ENCODE assay signal across 8 cellular contexts in genomic region chr1:42766723-42767509, GRCh38. TPM values are rescaled to one million over a fixed set of nuclear protein-coding genes. Genes with fewer than 3 reads are reported as not detected.
DNase-seq lines count a peak whose midpoint lies in the region; ATAC-seq and TF ChIP-seq lines count a peak whose summit lies in the region.

Gene C1orf50 (plus strand): TSS chr1:42767249. CDS start chr1:42767312, 63 bp downstream.
Gene P3H1 (minus strand): TSS chr1:42767028. CDS start chr1:42766971, 57 bp downstream.

- DNase-seq in NCI-H2029 (lab: John Stamatoyannopoulos, UW) (peak; percentile 100), T-helper 9 cell (peak; percentile 99), astrocyte of the cerebellum (ENCODE audit: low read depth) (peak; percentile 97), hepatic stellate cell (ENCODE audit: low spot score) (peak; percentile 93), aorta (peak; percentile 100)

- in situ Hi-C loops in astrocyte of the cerebellum (cut with HindIII; ENCODE audit: low sequenced_read_pairs), result no loop called here

- no peaks in the 10 kb centered on the region for H3K9me3 ChIP-seq in aorta (ENCODE audit: control insufficient read depth, low read length)

- TF ChIP-seq CTCF in astrocyte of the cerebellum (IDR thresholded peaks at IDR 0.05; ENCODE audit: low read depth, low read length, missing control alignments), result no peak

- peak within 1 kb of the TSS; percentile 83 for H3K9ac ChIP-seq in rectal smooth muscle tissue (ENCODE audit: low read length)

- peaks cover 12% of the 10 kb centered on the region for H3K4me1 ChIP-seq in rectal smooth muscle tissue (ENCODE audit: control insufficient read depth, insufficient read depth, low read length)
- peaks cover 0 to 4% of the 10 kb centered on the region in 2 donors for H3K4me1 ChIP-seq in aorta (ENCODE audit: control insufficient read depth in 1 of 2, insufficient read depth in 2 of 2, low read length in 2 of 2)

- 0 to 1% methylated on average over 78 to 84 of the region's 84 CpGs for WGBS in aorta, 2 donors

- H3K36me3 ChIP-seq in rectal smooth muscle tissue (ENCODE audit: control insufficient read depth, insufficient read depth, low read length), result no peaks in the 10 kb centered on the region
- no peaks in the 10 kb centered on the region for H3K36me3 ChIP-seq in aorta (ENCODE audit: control insufficient read depth in 1 of 2, insufficient read depth in 2 of 2, low read length in 1 of 2)

- H3K27ac ChIP-seq in rectal smooth muscle tissue (ENCODE audit: low read depth, low read length) (peak within 1 kb of the TSS; percentile 92), aorta (ENCODE audit: low read depth in 1 of 2, low read length in 2 of 2) (peak within 1 kb of the TSS; percentile 24 to 61)

- ATAC-seq in GM18508 (IDR thresholded peaks at IDR 0.05; ENCODE audit: insufficient read depth, unreplicated experiment), result peak; percentile 81
- peak; percentile 86 for ATAC-seq in HG02981 (IDR thresholded peaks at IDR 0.05; ENCODE audit: unreplicated experiment)
- peak; percentile 98 for ATAC-seq in aorta (ENCODE audit: low FRiP score)

- peak within 1 kb of the TSS; percentile 69 for H3K4me3 ChIP-seq in astrocyte of the cerebellum (ENCODE audit: low read depth, low read length)
- H3K4me3 ChIP-seq in rectal smooth muscle tissue (ENCODE audit: low read length), result peak within 1 kb of the TSS; percentile 99
- H3K4me3 ChIP-seq in aorta (ENCODE audit: low read length in 2 of 2), result peak within 1 kb of the TSS; percentile 86 to 90

- H3K27me3 ChIP-seq in rectal smooth muscle tissue (ENCODE audit: control insufficient read depth, insufficient read depth, low read length) (no peaks in the 10 kb centered on the region), aorta (ENCODE audit: control insufficient read depth in 1 of 2, insufficient read depth in 2 of 2, low read length in 1 of 2) (no peaks in the 10 kb centered on the region)

- intact Hi-C loops in aorta (cut with DNase I), result loop anchor here in 1 of 2 donors (5.0 to 10.0 kb wide), 3 partner anchors 50 to 305 kb away; partner anchors contain the start of genes ERMAP, SVBP and ZNF691

RNA-seq across cellular contexts. Expression of gene C1orf50, which starts in this region (rescaled TPM):
- 1 to 10 TPM; 3.6 to 8.5 TPM for total RNA-seq in aorta
- 10 to 100 TPM in 1 of 2 donors, 1 to 10 TPM in 1; 1.6 to 10.6 TPM for polyA plus RNA-seq in aorta

RNA-seq across cellular contexts. Expression of gene P3H1, which starts in this region (rescaled TPM):
- total RNA-seq in aorta, result 10 to 100 TPM; 37.7 to 54.6 TPM
- 10 to 100 TPM; 15.2 to 64.3 TPM for polyA plus RNA-seq in aorta

Comparison
In these comparisons a context has a peak if more than half of its experiments do, and no peak if none do; other contexts are left out.
1. Peak in every context shown above with its lines: DNase-seq, ATAC-seq, H3K4me3 ChIP-seq and H3K27ac ChIP-seq.